In the genomic region with DNA sequence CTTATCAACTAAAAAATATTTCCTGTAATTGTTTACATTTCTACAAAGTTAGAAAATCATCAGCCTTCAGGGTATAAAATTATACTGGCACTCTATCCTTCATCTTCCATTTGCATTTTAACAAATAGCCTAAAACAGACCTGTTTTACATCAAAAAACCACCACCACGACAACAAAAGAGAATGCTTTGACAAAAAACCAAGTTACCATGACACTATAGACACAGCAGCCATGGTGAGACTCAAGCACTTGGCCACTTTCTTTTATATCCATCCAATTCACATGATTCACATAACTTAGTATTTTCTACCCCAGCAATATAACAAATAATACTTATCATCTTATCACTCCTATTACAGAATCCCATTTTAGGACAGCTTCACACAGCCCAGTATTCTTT, we compare ENCODE assay signal across 1 cellular context.
TF ChIP-seq lines count a peak whose summit lies in the region.

No MANE protein-coding gene starts in this region.

TF ChIP-seq in H1, 55 proteins besides CTCF, POLR2A, EP300 and RAD21 (continued from another document):
- no peak for TF ChIP-seq RBBP5 (IDR thresholded peaks at IDR 0.05; ENCODE audit: borderline replicate concordance, low read depth, low read length)
- no peak for TF ChIP-seq NANOG (IDR thresholded peaks at IDR 0.05; ENCODE audit: insufficient read depth, low read depth, low read length, poor library complexity, severe bottlenecking)
- TF ChIP-seq CEBPB (IDR thresholded peaks at IDR 0.05; ENCODE audit: low read depth, low read length): no peak
- no peak for TF ChIP-seq RXRA (IDR thresholded peaks at IDR 0.05; ENCODE audit: insufficient read depth, low read depth, low read length)
- no peak for TF ChIP-seq HDAC6 (IDR thresholded peaks at IDR 0.05; ENCODE audit: low read depth, low read length)
- no peak for TF ChIP-seq ATF2 (IDR thresholded peaks at IDR 0.05; ENCODE audit: low read length)
- TF ChIP-seq CREB1 (IDR thresholded peaks at IDR 0.05): no peak
- TF ChIP-seq, protein P1, sequence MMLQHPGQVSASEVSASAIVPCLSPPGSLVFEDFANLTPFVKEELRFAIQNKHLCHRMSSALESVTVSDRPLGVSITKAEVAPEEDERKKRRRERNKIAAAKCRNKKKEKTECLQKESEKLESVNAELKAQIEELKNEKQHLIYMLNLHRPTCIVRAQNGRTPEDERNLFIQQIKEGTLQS (IDR thresholded peaks at IDR 0.05; ENCODE audit: insufficient read depth, low read depth, low read length): no peak
- TF ChIP-seq CTBP2 (IDR thresholded peaks at IDR 0.05; ENCODE audit: borderline replicate concordance, insufficient read depth, insufficient read length, low read length): no peak
- no peak for TF ChIP-seq NRF1 (IDR thresholded peaks at IDR 0.05; ENCODE audit: low read depth, low read length)
